Comparison of ENCODE assay signal across 9 cellular contexts in the genomic region with DNA sequence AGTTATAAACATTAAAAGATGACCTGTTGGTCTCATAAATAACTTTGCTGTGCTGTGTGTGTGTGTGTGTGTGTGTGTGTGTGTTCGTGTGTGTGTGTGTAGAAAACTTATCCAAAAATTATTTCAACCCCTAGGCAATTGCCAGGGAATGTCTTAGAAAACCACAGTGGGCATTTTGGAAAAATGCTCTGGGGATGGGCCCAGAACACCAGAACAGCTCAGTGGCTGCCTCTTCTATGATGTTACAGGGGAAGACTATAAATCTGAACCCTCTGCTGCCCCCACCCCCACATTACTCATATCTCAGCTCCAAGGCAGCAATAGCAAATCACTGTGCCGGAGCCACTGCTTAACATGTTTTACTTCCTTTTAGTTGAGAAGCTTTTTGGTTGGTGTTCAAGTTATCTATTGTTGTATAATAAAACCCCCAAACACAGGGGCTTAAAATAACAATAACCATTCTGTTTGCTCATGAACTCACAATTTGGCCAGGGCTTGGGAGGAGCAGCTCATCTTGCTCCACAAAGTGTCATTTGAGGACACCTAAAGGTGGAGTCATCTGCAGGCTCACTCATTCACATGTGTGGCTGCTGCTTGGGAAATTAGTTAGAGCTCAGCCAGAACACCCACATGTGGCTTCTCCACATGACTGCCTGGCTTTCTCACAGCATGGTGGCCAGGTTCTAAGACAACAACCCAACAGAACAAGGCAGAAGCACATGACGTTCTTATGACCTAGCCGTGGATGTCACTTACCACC. TPM values are rescaled to one million over a fixed set of nuclear protein-coding genes. Genes with fewer than 3 reads are reported as not detected.
DNase-seq lines count a peak whose midpoint lies in the region; ATAC-seq, FAIRE-seq and TF ChIP-seq lines count a peak whose summit lies in the region.
"Had no signal": no experiment of that assay in that cellular context is flagged by ENCODE, and none has a peak within 500 bp of the region (broad histone marks: within the 10 kb centered on the region; RNA-seq: fewer than 3 reads in every experiment).

No MANE protein-coding gene starts in this region.

- DNase-seq in T1000 (lab: John Stamatoyannopoulos, UW) (peak; percentile 65), keratinocyte (ENCODE audit: low read depth, low spot score) (peak; percentile 28), mesenteric fat pad (ENCODE audit: low spot score) (no peak), NOMO-1 treated with DMSO at 0.1 percent for 48 hours (lab: John Stamatoyannopoulos, UW; ENCODE audit: unreplicated experiment) (no peak)
- no peak for DNase-seq in activated effector memory CD4-positive, alpha-beta T cell treated with anti-CD3 and anti-CD28 coated beads, Interleukin-2, amount 50 U/mL, for 16 hours
- DNase-seq: NCI-H187 treated with DMSO at 0.1 percent for 48 hours had no signal

- H4K20me1 ChIP-seq in BLaER1 = no peaks in the 10 kb centered on the region
- H4K20me1 ChIP-seq in keratinocyte (ENCODE audit: control insufficient read depth, extremely low read depth, insufficient read depth, low read length) = no peaks in the 10 kb centered on the region

- H3K4me2 ChIP-seq in BLaER1 = peak overlapping the region; percentile 81
- peak overlapping the region; percentile 42 for H3K4me2 ChIP-seq in keratinocyte (ENCODE audit: control insufficient read depth, extremely low read depth, insufficient read depth, low read depth, low read length)

- H3K36me3 ChIP-seq in BLaER1 = no peaks in the 10 kb centered on the region
- no peaks in the 10 kb centered on the region for H3K36me3 ChIP-seq in keratinocyte (ENCODE audit: control insufficient read depth in 2 of 2, extremely low read depth in 1 of 2, insufficient read depth in 2 of 2, low read length in 2 of 2)

- H3K4me1 ChIP-seq in BLaER1 = peaks cover 97% of the 10 kb centered on the region
- peaks cover 16% of the 10 kb centered on the region for H3K4me1 ChIP-seq in keratinocyte (ENCODE audit: control insufficient read depth, extremely low read depth, insufficient read depth, low read length)

- dilution Hi-C loops in keratinocyte (cut with MboI; ENCODE audit: extremely low pct_ligation_motif_present, low sequenced_read_pairs) = no loop called here

- H3K9me3 ChIP-seq in BLaER1 (no peaks in the 10 kb centered on the region), keratinocyte (ENCODE audit: control insufficient read depth, low read depth, low read length) (no peaks in the 10 kb centered on the region)

- H3K4me3 ChIP-seq in BLaER1 = no peak overlapping the region
- no peak overlapping the region for H3K4me3 ChIP-seq in keratinocyte (ENCODE audit: control insufficient read depth in 2 of 3, extremely low read depth in 1 of 3, insufficient read depth in 2 of 3, low read depth in 1 of 3, low read length in 3 of 3)

- peak; percentile 9 for FAIRE-seq in keratinocyte (lab: Jason Lieb, UNC)

- H3K9me1 ChIP-seq in keratinocyte (ENCODE audit: control insufficient read depth, extremely low read depth, insufficient read depth, low read length) = no peaks in the 10 kb centered on the region

- no peaks in the 10 kb centered on the region for H3K27me3 ChIP-seq in BLaER1
- no peaks in the 10 kb centered on the region for H3K27me3 ChIP-seq in keratinocyte (ENCODE audit: control insufficient read depth, extremely low read depth, insufficient read depth, low read length)

- ATAC-seq in GM21786 (IDR thresholded peaks at IDR 0.05; ENCODE audit: unreplicated experiment) = peak; percentile 34
- no peak for ATAC-seq in GM19455 (IDR thresholded peaks at IDR 0.05; ENCODE audit: unreplicated experiment)

- H3K9ac ChIP-seq in BLaER1 = no peak overlapping the region
- no peak overlapping the region for H3K9ac ChIP-seq in keratinocyte (ENCODE audit: control insufficient read depth, extremely low read depth, insufficient read depth, low read length)

- TF ChIP-seq CTCF in keratinocyte (optimal IDR thresholded peaks at IDR 0.05 in 1 of 3, IDR thresholded peaks at IDR 0.05 in 1 of 3, conservative IDR thresholded peaks at IDR 0.05 in 1 of 3; ENCODE audit: extremely low read depth in 1 of 3, insufficient read depth in 2 of 3, low read length in 3 of 3) = no peak

- H3K27ac ChIP-seq in BLaER1 = peak overlapping the region; percentile 76
- peak overlapping the region; percentile 23 for H3K27ac ChIP-seq in keratinocyte (ENCODE audit: control insufficient read depth, insufficient read depth, low read length)

- peak overlapping the region; percentile 26 for H2AFZ ChIP-seq in keratinocyte (ENCODE audit: control insufficient read depth, low read length)

- H3K79me2 ChIP-seq in keratinocyte (ENCODE audit: control insufficient read depth, insufficient read depth, low read length) = no peaks in the 10 kb centered on the region

RNA-seq across cellular contexts. Expression of a gene that starts 40.4 kb away (rescaled TPM):
- polyA plus RNA-seq in keratinocyte = 0.35 to 2.7 TPM (median 0.68 TPM) in 3 replicates
- not detected for polyA plus RNA-seq in keratinocyte (2011; ENCODE audit: low read depth)
- 0.92 and 1.6 TPM in 2 replicates for polyA plus RNA-seq in keratinocyte (2011; cell fraction: cytosol; rRNA removed)
- polyA plus RNA-seq in keratinocyte (2011; cell fraction: nucleus; rRNA removed) = 11.0 and 11.8 TPM in 2 replicates
- 0.06 and 0.21 TPM in 2 replicates for polyA plus RNA-seq in keratinocyte (2012; ENCODE audit: low replicate concordance)
- 0.92 to 11.4 TPM (median 3.0 TPM) in 3 replicates for polyA minus RNA-seq in keratinocyte
- polyA minus RNA-seq in keratinocyte (2011; cell fraction: cytosol; rRNA and poly(A)+ RNA removed) = 1.5 TPM
- 7.9 and 10.8 TPM in 2 replicates for polyA minus RNA-seq in keratinocyte (2011; cell fraction: nucleus; rRNA and poly(A)+ RNA removed)
- total RNA-seq in mesenteric fat pad = not detected

Comparison
In these comparisons a context has a peak if more than half of its experiments do, and no peak if none do; other contexts are left out.
1. DNase-seq: peak in T1000 (single experiment) and keratinocyte (single experiment); none in mesenteric fat pad (single experiment), NOMO-1 treated with DMSO at 0.1 percent for 48 hours (single experiment) and activated effector memory CD4-positive, alpha-beta T cell treated with anti-CD3 and anti-CD28 coated beads, Interleukin-2, amount 50 U/mL, for 16 hours (single experiment).